22 cellular contexts compared by ENCODE assay signal in the genomic region with DNA sequence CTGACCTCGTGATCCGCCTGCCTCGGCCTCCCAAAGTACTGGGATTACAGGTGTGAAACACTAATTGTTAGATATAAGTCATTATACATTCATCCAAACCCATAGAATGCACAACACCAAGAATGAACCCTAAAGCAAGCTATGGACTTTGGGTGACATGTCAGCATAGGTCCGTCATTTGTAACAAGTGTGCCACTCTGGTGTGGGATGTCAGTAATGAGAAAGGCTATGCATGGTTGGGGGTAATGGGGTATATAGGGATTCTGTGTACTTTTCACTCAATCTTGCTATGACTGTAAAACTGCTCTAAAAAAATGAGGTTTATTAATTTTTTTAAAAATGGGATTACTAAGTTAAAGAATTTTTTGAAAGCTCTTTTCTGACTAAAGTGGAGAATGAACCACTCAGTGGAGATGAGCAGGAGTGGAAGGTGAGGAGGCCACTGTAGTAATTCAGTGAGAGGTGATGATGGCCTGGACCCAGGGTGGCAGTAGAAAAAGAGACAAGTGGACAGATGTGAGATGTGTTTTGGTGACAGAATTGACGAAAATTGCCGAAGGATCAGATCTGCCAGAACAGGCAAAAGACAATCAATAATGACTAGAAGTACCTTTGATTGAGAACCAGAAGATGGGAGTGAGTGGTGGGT. TPM values are rescaled to one million over a fixed set of nuclear protein-coding genes. Genes with fewer than 3 reads are reported as not detected.
DNase-seq lines count a peak whose midpoint lies in the region; ATAC-seq and TF ChIP-seq lines count a peak whose summit lies in the region.
"Had no signal": no experiment of that assay in that cellular context is flagged by ENCODE, and none has a peak within 500 bp of the region (broad histone marks: within the 10 kb centered on the region; RNA-seq: fewer than 3 reads in every experiment).

No MANE protein-coding gene starts in this region.

- H3K79me2 ChIP-seq in hepatocyte: no peaks in the 10 kb centered on the region

- H3K4me3 Mint-ChIP-seq in activated CD8-positive, alpha-beta T cell treated with anti-CD3 and anti-CD28 coated beads for 36 hours: no peak overlapping the region
- no peak overlapping the region for H3K4me3 Mint-ChIP-seq in activated CD8-positive, alpha-beta T cell treated with anti-CD3 and anti-CD28 coated beads, Interleukin-2, amount 10 ng/mL, durations not matched to agents 7 days and 5 days
- peak overlapping the region; percentile 16 for H3K4me3 Mint-ChIP-seq in natural killer cell treated with Interleukin-12 subunit alpha and Interleukin-12 subunit beta and Interleukin-15 and Interleukin-18, amount 100 ng/mL, for 72 hours
- H3K4me3 Mint-ChIP-seq in natural killer cell: no peak overlapping the region
- no peak overlapping the region for H3K4me3 Mint-ChIP-seq in activated T-helper 17 cell treated with anti-CD3 and anti-CD28 coated beads, Interleukin-2, amount 50 U/mL, for 72 hours
- H3K4me3 Mint-ChIP-seq: CD4-positive, CD25-positive, alpha-beta regulatory T cell had no signal

- no peaks in the 10 kb centered on the region for H4K20me1 ChIP-seq in hepatocyte (ENCODE audit: insufficient read depth, poor library complexity, severe bottlenecking)
- H4K20me1 ChIP-seq: BLaER1 had no signal

- H3K27me3 ChIP-seq in hepatocyte: no peaks in the 10 kb centered on the region
- H3K27me3 ChIP-seq: BLaER1, SJSA1 had no signal

- H3K27me3 Mint-ChIP-seq in activated CD8-positive, alpha-beta T cell treated with anti-CD3 and anti-CD28 coated beads for 36 hours: no peaks in the 10 kb centered on the region
- no peaks in the 10 kb centered on the region for H3K27me3 Mint-ChIP-seq in activated CD8-positive, alpha-beta T cell treated with anti-CD3 and anti-CD28 coated beads, Interleukin-2, amount 10 ng/mL, durations not matched to agents 7 days and 5 days (ENCODE audit: low read depth)
- peaks cover 0 to 5% of the 10 kb centered on the region in 2 donors for H3K27me3 Mint-ChIP-seq in natural killer cell treated with Interleukin-12 subunit alpha and Interleukin-12 subunit beta and Interleukin-15 and Interleukin-18, amount 100 ng/mL, for 72 hours
- H3K27me3 Mint-ChIP-seq in natural killer cell (ENCODE audit: low read depth in 2 of 2): peaks cover 0 to 6% of the 10 kb centered on the region in 2 donors
- no peaks in the 10 kb centered on the region for H3K27me3 Mint-ChIP-seq in activated T-helper 17 cell treated with anti-CD3 and anti-CD28 coated beads, Interleukin-2, amount 50 U/mL, for 72 hours
- H3K27me3 Mint-ChIP-seq: CD4-positive, CD25-positive, alpha-beta regulatory T cell had no signal

- H3K9me3 ChIP-seq in hepatocyte (ENCODE audit: low read depth): no peaks in the 10 kb centered on the region
- H3K9me3 ChIP-seq: BLaER1, SJSA1 had no signal

- no peaks in the 10 kb centered on the region for H3K36me3 ChIP-seq in hepatocyte (replicated peaks; ENCODE audit: insufficient read depth, low read depth)
- H3K36me3 ChIP-seq: BLaER1, SJSA1 had no signal

- H3K4me3 ChIP-seq in hepatocyte: no peak overlapping the region
- H3K4me3 ChIP-seq: BLaER1, SJSA1 had no signal

- no peak for DNase-seq in activated CD8-positive, alpha-beta T cell treated with anti-CD3 and anti-CD28 coated beads for 36 hours
- DNase-seq in activated CD8-positive, alpha-beta T cell treated with anti-CD3 and anti-CD28 coated beads, Interleukin-2, amount 10 ng/mL, durations not matched to agents 7 days and 5 days: no peak
- no peak for DNase-seq in natural killer cell treated with Interleukin-12 subunit alpha and Interleukin-12 subunit beta and Interleukin-15 and Interleukin-18, amount 100 ng/mL, for 72 hours (ENCODE audit: low spot score)
- DNase-seq in natural killer cell (no peak), hepatocyte (ENCODE audit: low spot score) (no peak), middle frontal gyrus (ENCODE audit: extremely low spot score, low spot score) (no peak), cortex of kidney (lab: John Stamatoyannopoulos, UW) (no peak)
- DNase-seq: CD4-positive, CD25-positive, alpha-beta regulatory T cell; NCI-H1048; NCI-H1417; NCI-H1694; NCI-H2029 treated with DMSO at 0.1 percent for 48 hours; NCI-H69; Right ventricle myocardium superior; RPMI8226 had no signal

- CTCF ChIA-PET in activated CD8-positive, alpha-beta T cell treated with anti-CD3 and anti-CD28 coated beads for 36 hours (lab: Charles Lee): interaction anchor here (0.6 to 1.0 kb wide), 3 partner anchors 21 to 73 kb away, joined by 3 read pairs; no protein-coding TSS in a partner anchor
- CTCF ChIA-PET in activated CD8-positive, alpha-beta T cell treated with anti-CD3 and anti-CD28 coated beads, Interleukin-2, amount 10 ng/mL, durations not matched to agents 7 days and 5 days (lab: Charles Lee): interaction anchor here (0.7 to 1.4 kb wide), 4 partner anchors 11 to 23 kb away, joined by 3 to 5 read pairs (median 4); no protein-coding TSS in a partner anchor

- H3K27ac Mint-ChIP-seq in activated CD8-positive, alpha-beta T cell treated with anti-CD3 and anti-CD28 coated beads for 36 hours: no peak overlapping the region
- no peak overlapping the region for H3K27ac Mint-ChIP-seq in activated CD8-positive, alpha-beta T cell treated with anti-CD3 and anti-CD28 coated beads, Interleukin-2, amount 10 ng/mL, durations not matched to agents 7 days and 5 days
- peak overlapping the region in 1 of 2 donors; percentile 19 for H3K27ac Mint-ChIP-seq in natural killer cell treated with Interleukin-12 subunit alpha and Interleukin-12 subunit beta and Interleukin-15 and Interleukin-18, amount 100 ng/mL, for 72 hours
- no peak overlapping the region for H3K27ac Mint-ChIP-seq in natural killer cell
- H3K27ac Mint-ChIP-seq in activated T-helper 17 cell treated with anti-CD3 and anti-CD28 coated beads, Interleukin-2, amount 50 U/mL, for 72 hours: peak overlapping the region; percentile 25
- H3K27ac Mint-ChIP-seq: CD4-positive, CD25-positive, alpha-beta regulatory T cell; IgD-negative memory B cell had no signal

- H3K9me2 ChIP-seq in hepatocyte (replicated peaks; ENCODE audit: insufficient read depth): no peaks in the 10 kb centered on the region

- no peak overlapping the region for H2AFZ ChIP-seq in hepatocyte

- H3K4me1 ChIP-seq in hepatocyte (ENCODE audit: insufficient read depth): no peaks in the 10 kb centered on the region
- H3K4me1 ChIP-seq: BLaER1 had no signal

- ATAC-seq in activated CD8-positive, alpha-beta T cell treated with anti-CD3 and anti-CD28 coated beads for 36 hours: peak; percentile 30
- ATAC-seq in activated CD8-positive, alpha-beta T cell treated with anti-CD3 and anti-CD28 coated beads, Interleukin-2, amount 10 ng/mL, durations not matched to agents 7 days and 5 days: no peak
- peak in 1 of 2 donors; percentile 76 for ATAC-seq in natural killer cell treated with Interleukin-12 subunit alpha and Interleukin-12 subunit beta and Interleukin-15 and Interleukin-18, amount 100 ng/mL, for 72 hours
- ATAC-seq in natural killer cell: no peak
- peak; percentile 60 for ATAC-seq in activated T-helper 17 cell treated with anti-CD3 and anti-CD28 coated beads, Interleukin-2, amount 50 U/mL, for 72 hours (replicated peaks)

- no peaks in the 10 kb centered on the region for H3K9me3 Mint-ChIP-seq in activated CD8-positive, alpha-beta T cell treated with anti-CD3 and anti-CD28 coated beads for 36 hours
- H3K9me3 Mint-ChIP-seq in activated CD8-positive, alpha-beta T cell treated with anti-CD3 and anti-CD28 coated beads, Interleukin-2, amount 10 ng/mL, durations not matched to agents 7 days and 5 days (ENCODE audit: insufficient read depth): peaks cover 3% of the 10 kb centered on the region
- no peaks in the 10 kb centered on the region for H3K9me3 Mint-ChIP-seq in natural killer cell treated with Interleukin-12 subunit alpha and Interleukin-12 subunit beta and Interleukin-15 and Interleukin-18, amount 100 ng/mL, for 72 hours
- H3K9me3 Mint-ChIP-seq in natural killer cell: peaks cover 0 to 2% of the 10 kb centered on the region in 2 donors
- no peaks in the 10 kb centered on the region for H3K9me3 Mint-ChIP-seq in activated T-helper 17 cell treated with anti-CD3 and anti-CD28 coated beads, Interleukin-2, amount 50 U/mL, for 72 hours

- no peak overlapping the region for H3K4me2 ChIP-seq in hepatocyte
- H3K4me2 ChIP-seq: BLaER1, KMS-11 had no signal

- WGBS in hepatocyte (ENCODE audit: low lambda C conversion rate, missing lambda C conversion rate): 98% methylated on average over 6 of the region's 6 CpGs

- H3K4me1 Mint-ChIP-seq in activated CD8-positive, alpha-beta T cell treated with anti-CD3 and anti-CD28 coated beads for 36 hours (ENCODE audit: low read depth): peaks cover 7% of the 10 kb centered on the region
- peaks cover 4% of the 10 kb centered on the region for H3K4me1 Mint-ChIP-seq in activated CD8-positive, alpha-beta T cell treated with anti-CD3 and anti-CD28 coated beads, Interleukin-2, amount 10 ng/mL, durations not matched to agents 7 days and 5 days (ENCODE audit: low read depth)
- peaks cover 3 to 12% of the 10 kb centered on the region in 2 donors for H3K4me1 Mint-ChIP-seq in natural killer cell treated with Interleukin-12 subunit alpha and Interleukin-12 subunit beta and Interleukin-15 and Interleukin-18, amount 100 ng/mL, for 72 hours (ENCODE audit: low read depth in 2 of 2)
- peaks cover 0 to 6% of the 10 kb centered on the region in 2 donors for H3K4me1 Mint-ChIP-seq in natural killer cell
- H3K4me1 Mint-ChIP-seq in activated T-helper 17 cell treated with anti-CD3 and anti-CD28 coated beads, Interleukin-2, amount 50 U/mL, for 72 hours: peaks cover 5% of the 10 kb centered on the region

- no peaks in the 10 kb centered on the region for H3K36me3 Mint-ChIP-seq in activated CD8-positive, alpha-beta T cell treated with anti-CD3 and anti-CD28 coated beads for 36 hours (ENCODE audit: low read depth)
- H3K36me3 Mint-ChIP-seq in activated CD8-positive, alpha-beta T cell treated with anti-CD3 and anti-CD28 coated beads, Interleukin-2, amount 10 ng/mL, durations not matched to agents 7 days and 5 days (ENCODE audit: low read depth): no peaks in the 10 kb centered on the region
- peaks cover 4% of the 10 kb centered on the region for H3K36me3 Mint-ChIP-seq in natural killer cell treated with Interleukin-12 subunit alpha and Interleukin-12 subunit beta and Interleukin-15 and Interleukin-18, amount 100 ng/mL, for 72 hours
- no peaks in the 10 kb centered on the region for H3K36me3 Mint-ChIP-seq in natural killer cell
- no peaks in the 10 kb centered on the region for H3K36me3 Mint-ChIP-seq in activated T-helper 17 cell treated with anti-CD3 and anti-CD28 coated beads, Interleukin-2, amount 50 U/mL, for 72 hours (ENCODE audit: low read depth)

- TF ChIP-seq CTCF in activated CD8-positive, alpha-beta T cell treated with anti-CD3 and anti-CD28 coated beads for 36 hours (IDR thresholded peaks at IDR 0.05): no peak
- TF ChIP-seq CTCF in natural killer cell (IDR thresholded peaks at IDR 0.05) (no peak), hepatocyte (IDR thresholded peaks at IDR 0.05; ENCODE audit: poor library complexity) (no peak)

- intact Hi-C loops in activated CD8-positive, alpha-beta T cell treated with anti-CD3 and anti-CD28 coated beads for 36 hours (cut with micrococcal nuclease): no loop called here
- intact Hi-C loops in natural killer cell (cut with micrococcal nuclease): no loop called here

- POLR2A ChIA-PET in activated CD8-positive, alpha-beta T cell treated with anti-CD3 and anti-CD28 coated beads for 36 hours (lab: Charles Lee): interaction anchor here (0.6 to 2.2 kb wide), 5 partner anchors 12 to 46 kb away, joined by 3 to 7 read pairs (median 3); no protein-coding TSS in a partner anchor
- POLR2A ChIA-PET in activated CD8-positive, alpha-beta T cell treated with anti-CD3 and anti-CD28 coated beads, Interleukin-2, amount 10 ng/mL, durations not matched to agents 7 days and 5 days (lab: Charles Lee): interaction anchor here (1.2 kb wide), 1 partner anchor 16 kb away, joined by 4 read pairs; no protein-coding TSS in a partner anchor

- H3K27ac ChIP-seq in hepatocyte: no peak overlapping the region
- H3K27ac ChIP-seq: BLaER1, HL-60, KMS-11, SJSA1 had no signal

RNA-seq across cellular contexts. Expression of a gene that starts 21.3 kb away (rescaled TPM):
- 10 to 100 TPM; 63.9 to 66.4 TPM for total RNA-seq in activated CD8-positive, alpha-beta T cell treated with anti-CD3 and anti-CD28 coated beads for 36 hours
- 10 to 100 TPM; 72.8 to 76.5 TPM for total RNA-seq in activated CD8-positive, alpha-beta T cell treated with anti-CD3 and anti-CD28 coated beads, Interleukin-2, amount 10 ng/mL, durations not matched to agents 7 days and 5 days
- total RNA-seq in natural killer cell treated with Interleukin-12 subunit alpha and Interleukin-12 subunit beta and Interleukin-15 and Interleukin-18, amount 100 ng/mL, for 72 hours: 10 to 100 TPM; 11.8 to 49.3 TPM
- total RNA-seq in natural killer cell: 100 to 1,000 TPM in 1 of 3 donors, 10 to 100 TPM in 2; 33.5 to 114 (median 80.2) TPM
- 100 to 1,000 TPM; 147 to 170 TPM for total RNA-seq in activated T-helper 17 cell treated with anti-CD3 and anti-CD28 coated beads, Interleukin-2, amount 50 U/mL, for 72 hours
- 8.7 and 9.3 TPM in 2 replicates for total RNA-seq in hepatocyte
- 9.3 and 10.0 TPM in 2 replicates for polyA plus RNA-seq in hepatocyte
- total RNA-seq: NCI-H460 had no signal

Comparison
In these comparisons a context has a peak if more than half of its experiments do, and no peak if none do; other contexts are left out.
1. ATAC-seq: peak in activated CD8-positive, alpha-beta T cell treated with anti-CD3 and anti-CD28 coated beads for 36 hours (single experiment) and activated T-helper 17 cell treated with anti-CD3 and anti-CD28 coated beads, Interleukin-2, amount 50 U/mL, for 72 hours (single experiment); none in activated CD8-positive, alpha-beta T cell treated with anti-CD3 and anti-CD28 coated beads, Interleukin-2, amount 10 ng/mL, durations not matched to agents 7 days and 5 days (single experiment) and natural killer cell (0 of 3).